ENCODE assay signal across 1 cellular context in genomic region chr7:73683056-73683915, GRCh38.
TF ChIP-seq lines count a peak whose summit lies in the region.

Gene BUD23 (plus strand): TSS chr7:73683597. CDS start chr7:73683626, 29 bp downstream.
Gene DNAJC30 (minus strand): TSS chr7:73683453. CDS start chr7:73683423, 30 bp downstream.

TF ChIP-seq in K562, 482 proteins besides CTCF, POLR2A, EP300 and RAD21 (continued from another document and continues in another):
- TF ChIP-seq ZNF518B (CRISPR knock-in tag; IDR thresholded peaks at IDR 0.05) (no peak), SIN3A (IDR thresholded peaks at IDR 0.05; ENCODE audit: borderline replicate concordance in 2 of 2, control insufficient read depth in 1 of 2, low read depth in 2 of 2, low read length in 2 of 2) (peak; percentile 96 to 98), ZNF76 (CRISPR knock-in tag; IDR thresholded peaks at IDR 0.05; ENCODE audit: borderline replicate concordance) (no peak), ZNF217 (CRISPR knock-in tag; IDR thresholded peaks at IDR 0.05) (no peak), CBFA2T2 (conservative IDR thresholded peaks at IDR 0.05) (no peak), NCOA4 (IDR thresholded peaks at IDR 0.05; ENCODE audit: partially characterized antibody) (no peak), SMC3 (conservative IDR thresholded peaks at IDR 0.05; ENCODE audit: insufficient read depth, low read depth, low read length) (no peak), CREB5 (CRISPR knock-in tag; IDR thresholded peaks at IDR 0.05) (no peak), CTCFL (IDR thresholded peaks at IDR 0.05; ENCODE audit: borderline replicate concordance, insufficient read depth, low read depth, low read length, poor library complexity, severe bottlenecking) (no peak), ZC3H4 (CRISPR knock-in tag; IDR thresholded peaks at IDR 0.05; ENCODE audit: borderline replicate concordance) (no peak), POLR2AphosphoS5 (IDR thresholded peaks at IDR 0.05; ENCODE audit: control insufficient read depth, insufficient read depth, low read depth, low read length) (peak; percentile 87), KLF1 (tag; IDR thresholded peaks at IDR 0.05) (no peak), HNRNPL (IDR thresholded peaks at IDR 0.05; ENCODE audit: low read depth, low read length) (0 out of 2 replicates have a peak, but pooled peaks have one; percentile 59), CCAR2 (IDR thresholded peaks at IDR 0.05; ENCODE audit: low read depth, low read length) (no peak), ZBTB33 (CRISPR knock-in tag; IDR thresholded peaks at IDR 0.05) (no peak), HDAC6 (IDR thresholded peaks at IDR 0.05; ENCODE audit: low read depth, low read length) (no peak), PTRF (tag; IDR thresholded peaks at IDR 0.05) (no peak), RERE (CRISPR knock-in tag; IDR thresholded peaks at IDR 0.05; ENCODE audit: borderline replicate concordance) (0 out of 2 replicates have a peak, but pooled peaks have one; percentile 36), CCNT2 (IDR thresholded peaks at IDR 0.05; ENCODE audit: borderline replicate concordance, extremely low read depth, insufficient read length, low read depth, low read length) (peak; percentile 58), ZFPM2 (CRISPR knock-in tag; IDR thresholded peaks at IDR 0.05) (no peak), ZNF253 (CRISPR knock-in tag; conservative IDR thresholded peaks at IDR 0.05) (no peak), KDM1A (IDR thresholded peaks at IDR 0.05) (no peak), ZNF445 (CRISPR knock-in tag; IDR thresholded peaks at IDR 0.05; ENCODE audit: low read depth) (no peak), CHD4 (IDR thresholded peaks at IDR 0.05; ENCODE audit: insufficient read depth, insufficient replicate concordance, low read depth, low read length, poor library complexity, severe bottlenecking) (no peak), ZNF695 (CRISPR knock-in tag; IDR thresholded peaks at IDR 0.05) (no peak), ZNF324 (CRISPR knock-in tag; IDR thresholded peaks at IDR 0.05) (no peak), GTF2E2 (tag; IDR thresholded peaks at IDR 0.05) (0 out of 2 replicates have a peak, but pooled peaks have one; percentile 49), LARP7 (IDR thresholded peaks at IDR 0.05) (no peak), HLTF (IDR thresholded peaks at IDR 0.05) (no peak), PKNOX1 (IDR thresholded peaks at IDR 0.05) (peak; percentile 61; the same call in 1 of the 2 replicates), HOMEZ (CRISPR knock-in tag; IDR thresholded peaks at IDR 0.05) (no peak), NR1H2 (CRISPR knock-in tag; IDR thresholded peaks at IDR 0.05) (no peak), ZNF277 (CRISPR knock-in tag; IDR thresholded peaks at IDR 0.05; ENCODE audit: borderline replicate concordance) (no peak), RBBP5 (IDR thresholded peaks at IDR 0.05; ENCODE audit: borderline replicate concordance, insufficient read depth, low read length, poor library complexity, severe bottlenecking) (peak; percentile 89), SIX5 (IDR thresholded peaks at IDR 0.05; ENCODE audit: borderline replicate concordance in 1 of 2, insufficient read depth in 1 of 2, low read depth in 1 of 2, low read length in 2 of 2) (peak; percentile 24 to 30; a peak in 2 of 4 replicates), MEIS2 (IDR thresholded peaks at IDR 0.05; ENCODE audit: partially characterized antibody) (no peak), BRCA1 (IDR thresholded peaks at IDR 0.05) (no peak), BRCA1 (CRISPR knock-in tag; IDR thresholded peaks at IDR 0.05) (no peak), KLF13 (tag; IDR thresholded peaks at IDR 0.05; ENCODE audit: borderline replicate concordance, low read depth) (no peak), TEAD2 (tag; IDR thresholded peaks at IDR 0.05) (no peak), HDGF (IDR thresholded peaks at IDR 0.05) (no peak), EWSR1 (IDR thresholded peaks at IDR 0.05; ENCODE audit: borderline replicate concordance, low read depth, partially characterized antibody) (no peak), ZNF384 (IDR thresholded peaks at IDR 0.05; ENCODE audit: low read depth, low read length) (no peak), ZNF764 (CRISPR knock-in tag; IDR thresholded peaks at IDR 0.05; ENCODE audit: low read depth) (no peak), PHF21A (IDR thresholded peaks at IDR 0.05; ENCODE audit: borderline replicate concordance, low read depth) (no peak), SETDB1 (IDR thresholded peaks at IDR 0.05; ENCODE audit: low read length) (no peak), IRF2 (CRISPR knock-in tag; IDR thresholded peaks at IDR 0.05) (no peak)
